ENCODE assay signal across 1 cellular context in genomic region chr22:46587492-46588278, GRCh38.
TF ChIP-seq lines count a peak whose summit lies in the region.

No MANE protein-coding gene starts in this region.

TF ChIP-seq in GM12878, 131 proteins besides CTCF, POLR2A, EP300 and RAD21:
- 0 out of 4 replicates have a peak, but pooled peaks of 1 of the 2 experiments have one; percentile 21 for TF ChIP-seq ETV6 (conservative IDR thresholded peaks at IDR 0.05 in 1 of 2, IDR thresholded peaks at IDR 0.05 in 1 of 2; ENCODE audit: borderline replicate concordance in 1 of 2, low read depth in 1 of 2)
- TF ChIP-seq PAX5 (IDR thresholded peaks at IDR 0.05; ENCODE audit: borderline replicate concordance, low read depth, low read length), result peak; percentile 62; the same call in 1 of the 2 replicates
- peak; percentile 99 for TF ChIP-seq SPI1 (IDR thresholded peaks at IDR 0.05; ENCODE audit: borderline replicate concordance, insufficient read depth, low read depth, low read length)
- TF ChIP-seq IRF4 (IDR thresholded peaks at IDR 0.05; ENCODE audit: low read depth, low read length), result peak; percentile 59; the same call in 1 of the 2 replicates
- TF ChIP-seq RBBP5 (conservative IDR thresholded peaks at IDR 0.05), result no peak
- TF ChIP-seq, protein P1, sequence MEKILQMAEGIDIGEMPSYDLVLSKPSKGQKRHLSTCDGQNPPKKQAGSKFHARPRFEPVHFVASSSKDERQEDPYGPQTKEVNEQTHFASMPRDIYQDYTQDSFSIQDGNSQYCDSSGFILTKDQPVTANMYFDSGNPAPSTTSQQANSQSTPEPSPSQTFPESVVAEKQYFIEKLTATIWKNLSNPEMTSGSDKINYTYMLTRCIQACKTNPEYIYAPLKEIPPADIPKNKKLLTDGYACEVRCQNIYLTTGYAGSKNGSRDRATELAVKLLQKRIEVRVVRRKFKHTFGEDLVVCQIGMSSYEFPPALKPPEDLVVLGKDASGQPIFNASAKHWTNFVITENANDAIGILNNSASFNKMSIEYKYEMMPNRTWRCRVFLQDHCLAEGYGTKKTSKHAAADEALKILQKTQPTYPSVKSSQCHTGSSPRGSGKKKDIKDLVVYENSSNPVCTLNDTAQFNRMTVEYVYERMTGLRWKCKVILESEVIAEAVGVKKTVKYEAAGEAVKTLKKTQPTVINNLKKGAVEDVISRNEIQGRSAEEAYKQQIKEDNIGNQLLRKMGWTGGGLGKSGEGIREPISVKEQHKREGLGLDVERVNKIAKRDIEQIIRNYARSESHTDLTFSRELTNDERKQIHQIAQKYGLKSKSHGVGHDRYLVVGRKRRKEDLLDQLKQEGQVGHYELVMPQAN (conservative IDR thresholded peaks at IDR 0.05), result 0 out of 2 replicates have a peak, but pooled peaks have one; percentile 13
- peak; percentile 14; the same call in 1 of the 2 replicates for TF ChIP-seq BMI1 (IDR thresholded peaks at IDR 0.05; ENCODE audit: borderline replicate concordance)
- peak; percentile 69 for TF ChIP-seq NR2F1 (conservative IDR thresholded peaks at IDR 0.05)
- peak; percentile 88 for TF ChIP-seq DPF2 (IDR thresholded peaks at IDR 0.05)
- peak; percentile 96 for TF ChIP-seq TCF3 (IDR thresholded peaks at IDR 0.05; ENCODE audit: borderline replicate concordance, insufficient read depth, low read depth, low read length)
- peak; percentile 7; the same call in 1 of the 2 replicates for TF ChIP-seq YY1 (IDR thresholded peaks at IDR 0.05; ENCODE audit: low read depth, low read length)
- peak; percentile 46; the same call in 1 of the 2 replicates for TF ChIP-seq BCL11A (IDR thresholded peaks at IDR 0.05; ENCODE audit: low read depth, low read length)
- TF ChIP-seq ZNF687 (IDR thresholded peaks at IDR 0.05), result peak; percentile 67
- no peak for TF ChIP-seq BRCA1 (IDR thresholded peaks at IDR 0.05; ENCODE audit: low read depth, low read length)
- TF ChIP-seq BHLHE40 (IDR thresholded peaks at IDR 0.05; ENCODE audit: borderline replicate concordance in 1 of 2, low read depth in 2 of 2, low read length in 1 of 2), result peak; percentile 51 to 84; a peak in 3 of 4 replicates
- no peak for TF ChIP-seq SMAD5 (IDR thresholded peaks at IDR 0.05; ENCODE audit: low read depth)
- TF ChIP-seq, protein P2, sequence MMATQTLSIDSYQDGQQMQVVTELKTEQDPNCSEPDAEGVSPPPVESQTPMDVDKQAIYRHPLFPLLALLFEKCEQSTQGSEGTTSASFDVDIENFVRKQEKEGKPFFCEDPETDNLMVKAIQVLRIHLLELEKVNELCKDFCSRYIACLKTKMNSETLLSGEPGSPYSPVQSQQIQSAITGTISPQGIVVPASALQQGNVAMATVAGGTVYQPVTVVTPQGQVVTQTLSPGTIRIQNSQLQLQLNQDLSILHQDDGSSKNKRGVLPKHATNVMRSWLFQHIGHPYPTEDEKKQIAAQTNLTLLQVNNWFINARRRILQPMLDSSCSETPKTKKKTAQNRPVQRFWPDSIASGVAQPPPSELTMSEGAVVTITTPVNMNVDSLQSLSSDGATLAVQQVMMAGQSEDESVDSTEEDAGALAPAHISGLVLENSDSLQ (IDR thresholded peaks at IDR 0.05), result 0 out of 2 replicates have a peak, but pooled peaks have one; percentile 3
- TF ChIP-seq SMARCA5 (IDR thresholded peaks at IDR 0.05), result peak; percentile 28
- TF ChIP-seq, protein P3, sequence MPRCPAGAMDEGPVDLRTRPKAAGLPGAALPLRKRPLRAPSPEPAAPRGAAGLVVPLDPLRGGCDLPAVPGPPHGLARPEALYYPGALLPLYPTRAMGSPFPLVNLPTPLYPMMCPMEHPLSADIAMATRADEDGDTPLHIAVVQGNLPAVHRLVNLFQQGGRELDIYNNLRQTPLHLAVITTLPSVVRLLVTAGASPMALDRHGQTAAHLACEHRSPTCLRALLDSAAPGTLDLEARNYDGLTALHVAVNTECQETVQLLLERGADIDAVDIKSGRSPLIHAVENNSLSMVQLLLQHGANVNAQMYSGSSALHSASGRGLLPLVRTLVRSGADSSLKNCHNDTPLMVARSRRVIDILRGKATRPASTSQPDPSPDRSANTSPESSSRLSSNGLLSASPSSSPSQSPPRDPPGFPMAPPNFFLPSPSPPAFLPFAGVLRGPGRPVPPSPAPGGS (IDR thresholded peaks at IDR 0.05; ENCODE audit: borderline replicate concordance, insufficient read depth, low read depth, low read length, poor library complexity, severe bottlenecking), result no peak
- 0 out of 2 replicates have a peak, but pooled peaks have one; percentile 41 for TF ChIP-seq NBN (IDR thresholded peaks at IDR 0.05)
- TF ChIP-seq GATAD2B (conservative IDR thresholded peaks at IDR 0.05; ENCODE audit: low read depth), result peak; percentile 64
- no peak for TF ChIP-seq ZBED1 (IDR thresholded peaks at IDR 0.05; ENCODE audit: borderline replicate concordance)
- 0 out of 2 replicates have a peak, but pooled peaks have one; percentile 7 for TF ChIP-seq ATF7 (IDR thresholded peaks at IDR 0.05; ENCODE audit: low read depth)
- peak; percentile 32; the same call in 1 of the 2 replicates for TF ChIP-seq CBFB (IDR thresholded peaks at IDR 0.05; ENCODE audit: low read depth)
- peak; percentile 45 for TF ChIP-seq MTA2 (IDR thresholded peaks at IDR 0.05; ENCODE audit: low read depth)
- TF ChIP-seq HDGF (IDR thresholded peaks at IDR 0.05), result peak; percentile 39
- no peak; a peak in 1 of 4 replicates for TF ChIP-seq IKZF2 (IDR thresholded peaks at IDR 0.05)
- peak; percentile 98 for TF ChIP-seq TCF12 (IDR thresholded peaks at IDR 0.05; ENCODE audit: low read depth, low read length)
- TF ChIP-seq MYC (IDR thresholded peaks at IDR 0.05; ENCODE audit: insufficient read depth, insufficient read length, insufficient replicate concordance, low read length, severe bottlenecking), result no peak
- 0 out of 2 replicates have a peak, but pooled peaks have one; percentile 14 for TF ChIP-seq RUNX3 (IDR thresholded peaks at IDR 0.05; ENCODE audit: low read length)
- 0 out of 2 replicates have a peak, but pooled peaks have one; percentile 3 for TF ChIP-seq MTA3 (IDR thresholded peaks at IDR 0.05; ENCODE audit: borderline replicate concordance, low read length)
- TF ChIP-seq BACH1 (IDR thresholded peaks at IDR 0.05; ENCODE audit: borderline replicate concordance), result peak; percentile 53; the same call in 1 of the 2 replicates
- 0 out of 2 replicates have a peak, but pooled peaks have one; percentile 50 for TF ChIP-seq CREM (IDR thresholded peaks at IDR 0.05; ENCODE audit: low read depth)
- TF ChIP-seq ZSCAN29 (IDR thresholded peaks at IDR 0.05), result no peak
- peak; percentile 61; the same call in 1 of the 2 replicates for TF ChIP-seq CHD2 (IDR thresholded peaks at IDR 0.05; ENCODE audit: borderline replicate concordance, low read depth, low read length)
- TF ChIP-seq RCOR1 (conservative IDR thresholded peaks at IDR 0.05; ENCODE audit: low read depth, low read length), result 0 out of 2 replicates have a peak, but pooled peaks have one; percentile 4
